Comparison of ENCODE assay signal across 2 cellular contexts in genomic region chr3:25463850-25464418, GRCh38.
TF ChIP-seq lines count a peak whose summit lies in the region.

No MANE protein-coding gene starts in this region.

TF ChIP-seq in IMR-90, 13 proteins besides CTCF, POLR2A, EP300 and RAD21:
- TF ChIP-seq MXI1 (IDR thresholded peaks at IDR 0.05; ENCODE audit: borderline replicate concordance, low read depth, low read length), result no peak
- 0 out of 2 replicates have a peak, but pooled peaks have one; percentile 16 for TF ChIP-seq CEBPB (IDR thresholded peaks at IDR 0.05; ENCODE audit: low read depth, low read length)
TF ChIP-seq in IMR-90: peak in this region for 1.

TF ChIP-seq in K562, 482 proteins besides CTCF, POLR2A, EP300 and RAD21:
- TF ChIP-seq CEBPB (tag; IDR thresholded peaks at IDR 0.05), result peak; percentile 27; the same call in 1 of the 2 replicates
- no peak for TF ChIP-seq CEBPG (CRISPR knock-in tag; IDR thresholded peaks at IDR 0.05)
- TF ChIP-seq CEBPG (tag; conservative IDR thresholded peaks at IDR 0.05 in 1 of 2, IDR thresholded peaks at IDR 0.05 in 1 of 2), result peak in 1 of 2 experiments; percentile 29; a peak in 1 of 4 replicates
- no peak for TF ChIP-seq ZNF79 (CRISPR knock-in tag; IDR thresholded peaks at IDR 0.05; ENCODE audit: low read depth)
